ENCODE assay signal across 15 cellular contexts in the genomic region with DNA sequence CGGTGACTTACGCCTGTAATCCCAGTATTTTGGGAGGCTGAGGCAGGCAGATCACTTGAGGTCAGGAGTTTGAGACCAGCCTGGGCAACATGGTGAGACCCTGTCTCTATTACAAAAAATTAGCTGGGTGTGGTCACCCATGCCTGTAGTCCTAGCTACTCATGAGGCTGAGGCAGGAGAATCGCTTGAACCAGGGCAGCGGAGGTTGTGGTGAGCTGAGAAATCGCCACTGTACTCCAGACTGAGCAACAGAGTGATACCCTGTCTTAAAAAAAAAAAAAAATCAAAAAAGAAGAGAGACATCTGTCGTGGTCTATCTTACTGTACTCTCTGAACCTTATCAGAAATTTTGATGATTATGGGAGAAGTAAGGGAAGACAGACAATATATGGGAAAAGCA.
DNase-seq lines count a peak whose midpoint lies in the region; ATAC-seq and TF ChIP-seq lines count a peak whose summit lies in the region.
"Had no signal": no experiment of that assay in that cellular context is flagged by ENCODE, and none has a peak within 500 bp of the region (broad histone marks: within the 10 kb centered on the region; RNA-seq: fewer than 3 reads in every experiment).

No MANE protein-coding gene starts in this region.

- no TSS peak for BruUV-seq in Caco-2 (replicated peaks; lab: Mats Ljungman, UMichigan)

- DNase-seq in activated naive CD4-positive, alpha-beta T cell treated with anti-CD3 and anti-CD28 coated beads for 36 hours: no peak
- DNase-seq in activated B cell treated with CpG ODN at 0.5 μM for 24 hours (no peak), gastrocnemius medialis (no peak), stomach (no peak), Caco-2 (no peak), DMS 273 treated with DMSO at 0.1 percent for 48 hours (lab: John Stamatoyannopoulos, UW) (no peak)
- DNase-seq: BE2C, DMS79 treated with DMSO at 0.1 percent for 48 hours, NCI-H1105, NCI-H2081 treated with DMSO at 0.1 percent for 48 hours, NCI-H510A treated with DMSO at 0.1 percent for 48 hours, NCI-H774, SHP77 treated with DMSO at 0.1 percent for 48 hours had no signal

- H3K4me1 ChIP-seq in BLaER1 treated with 17β-estradiol and CSF1 and Interleukin-3, amounts not matched to agents 10 nM and 100 nM: peaks cover 5 to 100% (median 53%) of the 10 kb centered on the region in 10 experiments; a peak in 19 of 20 replicates
- H3K4me1 ChIP-seq in gastrocnemius medialis: peaks cover 56 to 58% of the 10 kb centered on the region in 2 donors
- peaks cover 0 to 52% (median 22%) of the 10 kb centered on the region in 4 donors for H3K4me1 ChIP-seq in stomach
- no peaks in the 10 kb centered on the region for H3K4me1 ChIP-seq in Caco-2

- no peaks in the 10 kb centered on the region for H3K27me3 Mint-ChIP-seq in activated naive CD4-positive, alpha-beta T cell treated with anti-CD3 and anti-CD28 coated beads, Interleukin-2, amount 50 U/mL, for 24 hours
- H3K27me3 Mint-ChIP-seq in activated naive CD4-positive, alpha-beta T cell treated with anti-CD3 and anti-CD28 coated beads for 36 hours (ENCODE audit: low read depth): no peaks in the 10 kb centered on the region
- H3K27me3 Mint-ChIP-seq in activated B cell treated with CpG ODN at 0.5 μM for 24 hours (no peaks in the 10 kb centered on the region), Caco-2 (ENCODE audit: insufficient read depth, unreplicated experiment) (no peaks in the 10 kb centered on the region)

- intact Hi-C loops in activated naive CD4-positive, alpha-beta T cell treated with anti-CD3 and anti-CD28 coated beads for 36 hours (cut with micrococcal nuclease): no loop called here
- intact Hi-C loops in activated B cell treated with CpG ODN at 0.5 μM for 24 hours (cut with micrococcal nuclease): no loop called here
- intact Hi-C loops in gastrocnemius medialis (cut with DNase I; ENCODE audit: low total_unique reads): no loop called here
- intact Hi-C loops in stomach (cut with DNase I; ENCODE audit: low total_unique reads): no loop called here
- intact Hi-C loops in Caco-2 (cut with micrococcal nuclease; ENCODE audit: unreplicated experiment): no loop called here

- H3K9me3 ChIP-seq in BLaER1 treated with 17β-estradiol and CSF1 and Interleukin-3, amounts not matched to agents 10 nM and 100 nM (replicated peaks in 1 of 11): peaks cover 0 to 2% (median 0%) of the 10 kb centered on the region in 11 experiments; a peak in 3 of 22 replicates
- no peaks in the 10 kb centered on the region for H3K9me3 ChIP-seq in gastrocnemius medialis
- no peaks in the 10 kb centered on the region for H3K9me3 ChIP-seq in stomach
- no peaks in the 10 kb centered on the region for H3K9me3 ChIP-seq in Caco-2
- H3K9me3 ChIP-seq: BE2C had no signal

- peaks cover 0 to 45% (median 0%) of the 10 kb centered on the region in 11 experiments; a peak in 3 of 22 replicates for H4K20me1 ChIP-seq in BLaER1 treated with 17β-estradiol and CSF1 and Interleukin-3, amounts not matched to agents 10 nM and 100 nM

- 95 to 98% (median 96%) methylated on average over 6 of the region's 6 CpGs for WGBS in stomach, 5 donors

- peaks cover 15% of the 10 kb centered on the region for H3K36me3 Mint-ChIP-seq in activated naive CD4-positive, alpha-beta T cell treated with anti-CD3 and anti-CD28 coated beads, Interleukin-2, amount 50 U/mL, for 24 hours
- H3K36me3 Mint-ChIP-seq in activated naive CD4-positive, alpha-beta T cell treated with anti-CD3 and anti-CD28 coated beads for 36 hours (ENCODE audit: low read depth): peaks cover 5% of the 10 kb centered on the region
- H3K36me3 Mint-ChIP-seq in activated B cell treated with CpG ODN at 0.5 μM for 24 hours (ENCODE audit: low read depth) (peaks cover 4% of the 10 kb centered on the region), Caco-2 (ENCODE audit: insufficient read depth, unreplicated experiment) (peaks cover 8% of the 10 kb centered on the region)

- CTCF ChIA-PET in activated naive CD4-positive, alpha-beta T cell treated with anti-CD3 and anti-CD28 coated beads for 36 hours (lab: Charles Lee): interaction anchor here (0.6 to 0.9 kb wide), 3 partner anchors 31 to 117 kb away, joined by 3 to 5 read pairs (median 3); no protein-coding TSS in a partner anchor
- CTCF ChIA-PET in activated B cell treated with CpG ODN at 0.5 μM for 24 hours (lab: Charles Lee) (interaction anchor here (1.0 to 1.8 kb wide), 2 partner anchors 19 to 69 kb away, joined by 3 to 4 read pairs; no protein-coding TSS in a partner anchor), Caco-2 (lab: Charles Lee) (no interaction called here)

- ATAC-seq in activated B cell treated with CpG ODN at 0.5 μM for 24 hours (ENCODE audit: low read depth) (no peak), gastrocnemius medialis (no peak)

- H3K9me3 Mint-ChIP-seq in activated naive CD4-positive, alpha-beta T cell treated with anti-CD3 and anti-CD28 coated beads, Interleukin-2, amount 50 U/mL, for 24 hours: no peaks in the 10 kb centered on the region
- H3K9me3 Mint-ChIP-seq in activated naive CD4-positive, alpha-beta T cell treated with anti-CD3 and anti-CD28 coated beads for 36 hours: no peaks in the 10 kb centered on the region
- H3K9me3 Mint-ChIP-seq in activated B cell treated with CpG ODN at 0.5 μM for 24 hours: no peaks in the 10 kb centered on the region
- H3K9me3 Mint-ChIP-seq in Caco-2 (ENCODE audit: unreplicated experiment): no peaks in the 10 kb centered on the region

- peaks cover 0 to 46% (median 1%) of the 10 kb centered on the region in 11 experiments; a peak in 9 of 22 replicates for H3K36me3 ChIP-seq in BLaER1 treated with 17β-estradiol and CSF1 and Interleukin-3, amounts not matched to agents 10 nM and 100 nM
- H3K36me3 ChIP-seq in gastrocnemius medialis (no peaks in the 10 kb centered on the region), stomach (no peaks in the 10 kb centered on the region), Caco-2 (ENCODE audit: control insufficient read depth, insufficient read depth, low read length) (no peaks in the 10 kb centered on the region)
- H3K36me3 ChIP-seq: BE2C had no signal

- H3K4me2 ChIP-seq in BLaER1 treated with 17β-estradiol and CSF1 and Interleukin-3, amounts not matched to agents 10 nM and 100 nM: peak overlapping the region in 8 of 11 experiments; percentile 9 to 72 (median 60); a peak in 12 of 22 replicates

- peak overlapping the region in 3 of 11 experiments; percentile 29 to 44 (median 41); a peak in 2 of 22 replicates for H3K9ac ChIP-seq in BLaER1 treated with 17β-estradiol and CSF1 and Interleukin-3, amounts not matched to agents 10 nM and 100 nM

- peak overlapping the region in 5 of 11 experiments; percentile 23 to 74 (median 65); a peak in 7 of 22 replicates for H3K27ac ChIP-seq in BLaER1 treated with 17β-estradiol and CSF1 and Interleukin-3, amounts not matched to agents 10 nM and 100 nM
- H3K27ac ChIP-seq in gastrocnemius medialis: peak overlapping the region; percentile 52 to 69 (median 61)
- no peak overlapping the region for H3K27ac ChIP-seq in stomach

- H3K4me3 Mint-ChIP-seq in activated naive CD4-positive, alpha-beta T cell treated with anti-CD3 and anti-CD28 coated beads, Interleukin-2, amount 50 U/mL, for 24 hours: no peak overlapping the region
- H3K4me3 Mint-ChIP-seq in activated naive CD4-positive, alpha-beta T cell treated with anti-CD3 and anti-CD28 coated beads for 36 hours: no peak overlapping the region
- peak overlapping the region; percentile 36 for H3K4me3 Mint-ChIP-seq in activated B cell treated with CpG ODN at 0.5 μM for 24 hours
- no peak overlapping the region for H3K4me3 Mint-ChIP-seq in Caco-2 (ENCODE audit: unreplicated experiment)

- H3K4me1 Mint-ChIP-seq in activated naive CD4-positive, alpha-beta T cell treated with anti-CD3 and anti-CD28 coated beads, Interleukin-2, amount 50 U/mL, for 24 hours: peaks cover 49% of the 10 kb centered on the region
- peaks cover 22% of the 10 kb centered on the region for H3K4me1 Mint-ChIP-seq in activated naive CD4-positive, alpha-beta T cell treated with anti-CD3 and anti-CD28 coated beads for 36 hours (ENCODE audit: low read depth)
- H3K4me1 Mint-ChIP-seq in activated B cell treated with CpG ODN at 0.5 μM for 24 hours (peaks cover 48% of the 10 kb centered on the region), Caco-2 (ENCODE audit: low read depth, unreplicated experiment) (peaks cover 7% of the 10 kb centered on the region)

- H3K27me3 ChIP-seq in BLaER1 treated with 17β-estradiol and CSF1 and Interleukin-3, amounts not matched to agents 10 nM and 100 nM: no peaks in the 10 kb centered on the region
- H3K27me3 ChIP-seq in gastrocnemius medialis (no peaks in the 10 kb centered on the region), stomach (no peaks in the 10 kb centered on the region), Caco-2 (replicated peaks; ENCODE audit: control insufficient read depth, insufficient read depth, low read length) (no peaks in the 10 kb centered on the region)
- H3K27me3 ChIP-seq: BE2C had no signal

- TF ChIP-seq CTCF in activated B cell treated with CpG ODN at 0.5 μM for 24 hours (IDR thresholded peaks at IDR 0.05) (no peak), gastrocnemius medialis (IDR thresholded peaks at IDR 0.05 in 4 of 5, conservative IDR thresholded peaks at IDR 0.05 in 1 of 5) (no peak), stomach (IDR thresholded peaks at IDR 0.05) (no peak), Caco-2 (IDR thresholded peaks at IDR 0.05; ENCODE audit: insufficient read depth in 1 of 2, low read depth in 1 of 2, low read length in 1 of 2, severe bottlenecking in 1 of 2, unreplicated experiment in 1 of 2) (no peak)

- in situ Hi-C loops in gastrocnemius medialis (cut with MboI; ENCODE audit: low sequenced_read_pairs in 4 of 4): no loop called here

- POLR2A ChIA-PET in activated B cell treated with CpG ODN at 0.5 μM for 24 hours (lab: Charles Lee) (interaction anchor here (0.6 to 3.3 kb wide), 5 partner anchors 11 to 144 kb away, joined by 3 to 12 read pairs (median 4); a partner anchor contains a TSS), Caco-2 (lab: Charles Lee) (no interaction called here)

- no peak for TF ChIP-seq POLR2A in gastrocnemius medialis (IDR thresholded peaks at IDR 0.05)
- no peak for TF ChIP-seq POLR2A in stomach (IDR thresholded peaks at IDR 0.05)

- H3K27ac Mint-ChIP-seq in activated naive CD4-positive, alpha-beta T cell treated with anti-CD3 and anti-CD28 coated beads, Interleukin-2, amount 50 U/mL, for 24 hours: peak overlapping the region; percentile 73
- H3K27ac Mint-ChIP-seq in activated naive CD4-positive, alpha-beta T cell treated with anti-CD3 and anti-CD28 coated beads for 36 hours: no peak overlapping the region
- H3K27ac Mint-ChIP-seq in activated B cell treated with CpG ODN at 0.5 μM for 24 hours (no peak overlapping the region), Caco-2 (ENCODE audit: unreplicated experiment) (no peak overlapping the region)

- no peak for TF ChIP-seq EP300 in stomach (IDR thresholded peaks at IDR 0.05)

- H3K4me3 ChIP-seq in BLaER1 treated with 17β-estradiol and CSF1 and Interleukin-3, amounts not matched to agents 10 nM and 100 nM: no peak overlapping the region
- no peak overlapping the region for H3K4me3 ChIP-seq in gastrocnemius medialis
- no peak overlapping the region for H3K4me3 ChIP-seq in stomach
- no peak overlapping the region for H3K4me3 ChIP-seq in Caco-2 (ENCODE audit: low read depth, low read length)

Comparison
In these comparisons a context has a peak if more than half of its experiments do, and no peak if none do; other contexts are left out.
1. H3K27ac ChIP-seq: peak in gastrocnemius medialis (4 of 4); none in stomach (0 of 5).